Comparison of ENCODE assay signal across 20 cellular contexts in genomic region chr19:40674291-40674690, GRCh38. TPM values are rescaled to one million over a fixed set of nuclear protein-coding genes. Genes with fewer than 3 reads are reported as not detected.
A peak's percentile ranks its signal among the peaks of the same experiment; 100 is the strongest.
DNase-seq lines count a peak whose midpoint lies in the region; ATAC-seq, FAIRE-seq and TF ChIP-seq lines count a peak whose summit lies in the region.
"Had no signal": no experiment of that assay in that cellular context is flagged by ENCODE, and none has a peak within 500 bp of the region (broad histone marks: within the 10 kb centered on the region; RNA-seq: fewer than 3 reads in every experiment).

No MANE protein-coding gene starts in this region.

- POLR2A ChIA-PET in activated CD8-positive, alpha-beta T cell treated with anti-CD3 and anti-CD28 coated beads, Interleukin-2, amount 10 ng/mL, durations not matched to agents 7 days and 5 days (lab: Charles Lee), result interaction anchor here (0.6 kb wide), 1 partner anchor 18 kb away, joined by 4 read pairs; no protein-coding TSS in a partner anchor
- POLR2A ChIA-PET in HEK293T (lab: Yijun Ruan, JAX), result no interaction called here

- no peak overlapping the region for H2AFZ ChIP-seq in trophoblast cell (ENCODE audit: insufficient read depth, low read length, poor library complexity)

- CTCF ChIA-PET in activated CD8-positive, alpha-beta T cell treated with anti-CD3 and anti-CD28 coated beads, Interleukin-2, amount 10 ng/mL, durations not matched to agents 7 days and 5 days (lab: Charles Lee), result interaction anchor here (1.3 kb wide), 1 partner anchor 133 kb away, joined by 3 read pairs; no protein-coding TSS in a partner anchor
- CTCF ChIA-PET in HEK293T (lab: Yijun Ruan, JAX), result no interaction called here

- H2AK5ac ChIP-seq in trophoblast cell (ENCODE audit: low read length), result no peak overlapping the region

- H3K27me3 ChIP-seq in trophoblast cell (ENCODE audit: insufficient read depth, low read length), result no peaks in the 10 kb centered on the region
- H3K27me3 ChIP-seq: breast epithelium, esophagus squamous epithelium had no signal

- intact Hi-C loops in kidney (cut with DNase I), result no loop called here

- H3K4me3 ChIP-seq in kidney (ENCODE audit: low read length in 2 of 2) (no peak overlapping the region), trophoblast cell (ENCODE audit: low read depth, low read length) (no peak overlapping the region)
- H3K4me3 ChIP-seq: breast epithelium, esophagus squamous epithelium had no signal

- no peak overlapping the region for H4K8ac ChIP-seq in trophoblast cell (ENCODE audit: low read depth, low read length)

- H3K4me1 Mint-ChIP-seq in activated CD8-positive, alpha-beta T cell treated with anti-CD3 and anti-CD28 coated beads, Interleukin-2, amount 10 ng/mL, durations not matched to agents 7 days and 5 days (ENCODE audit: low read depth), result no peaks in the 10 kb centered on the region
- H3K4me1 Mint-ChIP-seq: activated naive CD4-positive, alpha-beta T cell treated with anti-CD3 and anti-CD28 coated beads, Interleukin-2, amount 50 U/mL, for 24 hours; stimulated activated naive CD8-positive, alpha-beta T cell treated with anti-CD3 and anti-CD28 coated beads, Interleukin-15, amount 100 ng/mL, for 72 hours had no signal

- WGBS in trophoblast cell (ENCODE audit: extremely low coverage, insufficient coverage, insufficient read length), result no CpG with 5 or more reads among the region's 3 CpGs

- ATAC-seq in HG03108 (IDR thresholded peaks at IDR 0.05; ENCODE audit: unreplicated experiment), result no peak
- no peak for ATAC-seq in activated CD8-positive, alpha-beta T cell treated with anti-CD3 and anti-CD28 coated beads, Interleukin-2, amount 10 ng/mL, durations not matched to agents 7 days and 5 days
- ATAC-seq: Right ventricle myocardium inferior; stimulated activated naive CD8-positive, alpha-beta T cell treated with anti-CD3 and anti-CD28 coated beads, Interleukin-15, amount 100 ng/mL, for 72 hours had no signal

- no peak overlapping the region for H3K27ac Mint-ChIP-seq in activated CD8-positive, alpha-beta T cell treated with anti-CD3 and anti-CD28 coated beads, Interleukin-2, amount 10 ng/mL, durations not matched to agents 7 days and 5 days
- H3K27ac Mint-ChIP-seq: activated naive CD4-positive, alpha-beta T cell treated with anti-CD3 and anti-CD28 coated beads, Interleukin-2, amount 50 U/mL, for 24 hours; activated T-cell treated with anti-CD3 and anti-CD28 coated beads, Interleukin-2, amount 50 U/mL, for 24 hours; stimulated activated naive CD8-positive, alpha-beta T cell treated with anti-CD3 and anti-CD28 coated beads, Interleukin-15, amount 100 ng/mL, for 72 hours had no signal

- H3K23ac ChIP-seq in trophoblast cell (ENCODE audit: low read length), result no peak overlapping the region

- H3K27me3 Mint-ChIP-seq in activated CD8-positive, alpha-beta T cell treated with anti-CD3 and anti-CD28 coated beads, Interleukin-2, amount 10 ng/mL, durations not matched to agents 7 days and 5 days (ENCODE audit: low read depth), result no peaks in the 10 kb centered on the region
- H3K27me3 Mint-ChIP-seq: activated naive CD4-positive, alpha-beta T cell treated with anti-CD3 and anti-CD28 coated beads, Interleukin-2, amount 50 U/mL, for 24 hours; activated T-cell treated with anti-CD3 and anti-CD28 coated beads, Interleukin-2, amount 50 U/mL, for 24 hours; stimulated activated naive CD8-positive, alpha-beta T cell treated with anti-CD3 and anti-CD28 coated beads, Interleukin-15, amount 100 ng/mL, for 72 hours had no signal

- no peak overlapping the region for H3K18ac ChIP-seq in trophoblast cell (ENCODE audit: low read length)

- TF ChIP-seq CTCF in kidney (IDR thresholded peaks at IDR 0.05; ENCODE audit: borderline replicate concordance, extremely low read depth, insufficient read depth), result no peak

- peaks cover 21 to 31% of the 10 kb centered on the region in 2 donors for H3K36me3 ChIP-seq in kidney (ENCODE audit: control insufficient read depth in 1 of 2, insufficient read depth in 2 of 2, low read length in 2 of 2)
- peaks cover 56 to 75% of the 10 kb centered on the region in 2 experiments for H3K36me3 ChIP-seq in trophoblast cell (ENCODE audit: control insufficient read depth in 1 of 2, insufficient read depth in 2 of 2, low read length in 2 of 2)

- H3K27ac ChIP-seq in kidney (ENCODE audit: low read depth in 2 of 2, low read length in 2 of 2) (no peak overlapping the region), trophoblast cell (ENCODE audit: low read depth, low read length) (no peak overlapping the region)

- DNase-seq in DMS79 (lab: John Stamatoyannopoulos, UW), result peak; percentile 76
- peak; percentile 80 for DNase-seq in NCI-H2029 treated with DMSO at 0.1 percent for 48 hours (lab: John Stamatoyannopoulos, UW)
- peak; percentile 64 for DNase-seq in astrocyte of the hippocampus (ENCODE audit: low read depth, low spot score)
- DNase-seq in kidney, result peak; percentile 46
- DNase-seq in activated CD8-positive, alpha-beta T cell treated with anti-CD3 and anti-CD28 coated beads, Interleukin-2, amount 10 ng/mL, durations not matched to agents 7 days and 5 days, result no peak
- DNase-seq in trophoblast cell, result no peak
- no peak for DNase-seq in HEK293T (ENCODE audit: extremely low spot score)
- DNase-seq: activated CD4-positive, alpha-beta T cell treated with anti-CD3 and anti-CD28 coated beads, Interleukin-2, amount 50 U/mL, for 48 hours; activated T-cell treated with anti-CD3 and anti-CD28 coated beads, Interleukin-2, amount 50 U/mL, for 24 hours; C1 segment of cervical spinal cord; esophagus squamous epithelium; kidney glomerular epithelial cell; NCI-H1694 treated with DMSO at 0.1 percent for 48 hours; NCI-H524 treated with DMSO at 0.1 percent for 48 hours; nucleus accumbens; stimulated activated naive CD8-positive, alpha-beta T cell treated with anti-CD3 and anti-CD28 coated beads, Interleukin-15, amount 100 ng/mL, for 72 hours had no signal

- H3K79me1 ChIP-seq in trophoblast cell (ENCODE audit: low read length), result no peaks in the 10 kb centered on the region

- H3K4me3 Mint-ChIP-seq in activated CD8-positive, alpha-beta T cell treated with anti-CD3 and anti-CD28 coated beads, Interleukin-2, amount 10 ng/mL, durations not matched to agents 7 days and 5 days, result no peak overlapping the region
- H3K4me3 Mint-ChIP-seq: activated naive CD4-positive, alpha-beta T cell treated with anti-CD3 and anti-CD28 coated beads, Interleukin-2, amount 50 U/mL, for 24 hours; activated T-cell treated with anti-CD3 and anti-CD28 coated beads, Interleukin-2, amount 50 U/mL, for 24 hours; stimulated activated naive CD8-positive, alpha-beta T cell treated with anti-CD3 and anti-CD28 coated beads, Interleukin-15, amount 100 ng/mL, for 72 hours had no signal

- H3K14ac ChIP-seq in trophoblast cell (ENCODE audit: low read length), result no peak overlapping the region

- H3K79me2 ChIP-seq in trophoblast cell (ENCODE audit: control insufficient read depth, insufficient read depth, low read length, poor library complexity), result no peaks in the 10 kb centered on the region

- peaks cover 13% of the 10 kb centered on the region for H3K36me3 Mint-ChIP-seq in activated CD8-positive, alpha-beta T cell treated with anti-CD3 and anti-CD28 coated beads, Interleukin-2, amount 10 ng/mL, durations not matched to agents 7 days and 5 days (ENCODE audit: low read depth)

- H3K9ac ChIP-seq in kidney (ENCODE audit: low read length in 2 of 2) (no peak overlapping the region), trophoblast cell (ENCODE audit: low read length) (no peak overlapping the region)

- no peak overlapping the region for H2BK120ac ChIP-seq in trophoblast cell (ENCODE audit: insufficient read depth, low read length, poor library complexity)

- no peak overlapping the region for H2BK5ac ChIP-seq in trophoblast cell (ENCODE audit: low read depth, low read length, poor library complexity)

- peaks cover 0 to 2% of the 10 kb centered on the region in 2 donors for H3K9me3 ChIP-seq in kidney (ENCODE audit: control insufficient read depth in 1 of 2, low read length in 2 of 2)
- peaks cover 3% of the 10 kb centered on the region for H3K9me3 ChIP-seq in trophoblast cell (ENCODE audit: insufficient read depth, low read depth, low read length)
- H3K9me3 ChIP-seq: breast epithelium, esophagus squamous epithelium had no signal

- H3K9me3 Mint-ChIP-seq in activated CD8-positive, alpha-beta T cell treated with anti-CD3 and anti-CD28 coated beads, Interleukin-2, amount 10 ng/mL, durations not matched to agents 7 days and 5 days (ENCODE audit: insufficient read depth), result no peaks in the 10 kb centered on the region
- H3K9me3 Mint-ChIP-seq: activated naive CD4-positive, alpha-beta T cell treated with anti-CD3 and anti-CD28 coated beads, Interleukin-2, amount 50 U/mL, for 24 hours; stimulated activated naive CD8-positive, alpha-beta T cell treated with anti-CD3 and anti-CD28 coated beads, Interleukin-15, amount 100 ng/mL, for 72 hours had no signal

- H4K91ac ChIP-seq in trophoblast cell (ENCODE audit: low read depth, low read length), result no peak overlapping the region

- H2BK12ac ChIP-seq in trophoblast cell (ENCODE audit: low read length), result no peak overlapping the region

- H3K4ac ChIP-seq in trophoblast cell (ENCODE audit: low read depth, low read length), result no peak overlapping the region

- H3K4me2 ChIP-seq in trophoblast cell (ENCODE audit: low read length), result no peak overlapping the region

- no peak for FAIRE-seq in kidney (lab: Jason Lieb, UNC)

- H4K12ac ChIP-seq in trophoblast cell (ENCODE audit: low read depth, low read length), result no peak overlapping the region

- H3K4me1 ChIP-seq in kidney (ENCODE audit: control insufficient read depth in 1 of 2, insufficient read depth in 1 of 2, low read depth in 1 of 2, low read length in 2 of 2), result no peaks in the 10 kb centered on the region
- no peaks in the 10 kb centered on the region for H3K4me1 ChIP-seq in trophoblast cell (ENCODE audit: control insufficient read depth in 1 of 2, insufficient read depth in 2 of 2, low read length in 2 of 2)
- H3K4me1 ChIP-seq: breast epithelium had no signal

TF ChIP-seq in HEK293T, 16 proteins besides CTCF, POLR2A, EP300 and RAD21 (continues in another document):
- TF ChIP-seq HDGF (IDR thresholded peaks at IDR 0.05; ENCODE audit: borderline replicate concordance) (no peak), FOXA1 (IDR thresholded peaks at IDR 0.05) (no peak), L3MBTL2 (conservative IDR thresholded peaks at IDR 0.05) (no peak)

RNA-seq across cellular contexts. Expression of gene NUMBL, which starts 16.2 kb away (rescaled TPM):
- 24.3 TPM for total RNA-seq in kidney
- polyA plus RNA-seq in kidney (ENCODE audit: insufficient read depth, low read depth, low replicate concordance), result 3.3 TPM
- 1 to 10 TPM; 5.1 to 6.0 TPM for total RNA-seq in activated CD8-positive, alpha-beta T cell treated with anti-CD3 and anti-CD28 coated beads, Interleukin-2, amount 10 ng/mL, durations not matched to agents 7 days and 5 days
- 20.5 and 21.5 TPM in 2 replicates for polyA plus RNA-seq in trophoblast cell (2013)

RNA-seq across cellular contexts. Expression of gene COQ8B, which starts 42.4 kb away (rescaled TPM):
- 55.3 TPM for total RNA-seq in kidney
- 45.8 TPM for polyA plus RNA-seq in kidney (ENCODE audit: insufficient read depth, low read depth, low replicate concordance)
- 10 to 100 TPM; 21.5 to 27.2 TPM for total RNA-seq in activated CD8-positive, alpha-beta T cell treated with anti-CD3 and anti-CD28 coated beads, Interleukin-2, amount 10 ng/mL, durations not matched to agents 7 days and 5 days
- 14.4 and 14.9 TPM in 2 replicates for polyA plus RNA-seq in trophoblast cell (2013)

RNA-seq across cellular contexts. Expression of gene ITPKC, which starts 42.6 kb away (rescaled TPM):
- total RNA-seq in kidney, result 27.9 TPM
- polyA plus RNA-seq in kidney (ENCODE audit: insufficient read depth, low read depth, low replicate concordance), result 14.3 TPM
- total RNA-seq in activated CD8-positive, alpha-beta T cell treated with anti-CD3 and anti-CD28 coated beads, Interleukin-2, amount 10 ng/mL, durations not matched to agents 7 days and 5 days, result 1 to 10 TPM; 4.7 to 5.3 TPM
- 13.1 and 13.5 TPM in 2 replicates for polyA plus RNA-seq in trophoblast cell (2013)

Comparison
In these comparisons a context has a peak if more than half of its experiments do, and no peak if none do; other contexts are left out.
1. DNase-seq: peak in DMS79 (single experiment), NCI-H2029 treated with DMSO at 0.1 percent for 48 hours (single experiment), astrocyte of the hippocampus (single experiment) and kidney (single experiment); none in activated CD8-positive, alpha-beta T cell treated with anti-CD3 and anti-CD28 coated beads, Interleukin-2, amount 10 ng/mL, durations not matched to agents 7 days and 5 days (single experiment), trophoblast cell (0 of 2) and HEK293T (single experiment).